1 cellular context compared by ENCODE assay signal in the genomic region with DNA sequence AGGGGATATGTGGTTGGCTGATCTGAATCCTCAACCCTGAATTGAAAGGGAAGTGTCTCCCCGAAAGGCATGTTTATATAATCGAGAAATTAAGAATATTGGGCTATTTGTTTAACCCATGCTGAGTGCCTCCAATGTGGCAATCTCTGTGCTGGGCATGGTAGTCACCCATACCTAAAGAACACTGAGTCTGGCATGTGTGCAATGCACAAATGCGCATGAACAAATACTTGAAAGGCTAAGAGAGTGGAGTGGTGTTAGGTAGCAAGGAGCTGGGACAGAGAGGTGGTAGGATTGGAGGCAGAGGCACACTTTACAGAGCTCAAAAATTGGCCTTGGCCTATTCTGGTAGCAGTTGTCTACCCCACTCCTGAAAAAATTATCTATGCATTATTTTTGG.
TF ChIP-seq lines count a peak whose summit lies in the region.

No MANE protein-coding gene starts in this region.

TF ChIP-seq in H1, 55 proteins besides CTCF, POLR2A, EP300 and RAD21:
- TF ChIP-seq, protein P1, sequence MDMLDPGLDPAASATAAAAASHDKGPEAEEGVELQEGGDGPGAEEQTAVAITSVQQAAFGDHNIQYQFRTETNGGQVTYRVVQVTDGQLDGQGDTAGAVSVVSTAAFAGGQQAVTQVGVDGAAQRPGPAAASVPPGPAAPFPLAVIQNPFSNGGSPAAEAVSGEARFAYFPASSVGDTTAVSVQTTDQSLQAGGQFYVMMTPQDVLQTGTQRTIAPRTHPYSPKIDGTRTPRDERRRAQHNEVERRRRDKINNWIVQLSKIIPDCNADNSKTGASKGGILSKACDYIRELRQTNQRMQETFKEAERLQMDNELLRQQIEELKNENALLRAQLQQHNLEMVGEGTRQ (IDR thresholded peaks at IDR 0.05; ENCODE audit: low read length), result no peak
- TF ChIP-seq BRCA1 (IDR thresholded peaks at IDR 0.05; ENCODE audit: low read depth, low read length), result no peak
- no peak for TF ChIP-seq PHF8 (conservative IDR thresholded peaks at IDR 0.05; ENCODE audit: low read depth, low read length)
- TF ChIP-seq KDM1A (IDR thresholded peaks at IDR 0.05; ENCODE audit: borderline replicate concordance, low read length), result no peak
- TF ChIP-seq EGR1 (IDR thresholded peaks at IDR 0.05; ENCODE audit: borderline replicate concordance, low read depth, low read length), result no peak
- TF ChIP-seq CHD7 (IDR thresholded peaks at IDR 0.05; ENCODE audit: insufficient replicate concordance, low read length), result no peak
- no peak for TF ChIP-seq CBX8 (IDR thresholded peaks at IDR 0.05; ENCODE audit: borderline replicate concordance, low read depth, low read length)
- no peak for TF ChIP-seq BCL11A (IDR thresholded peaks at IDR 0.05; ENCODE audit: low read depth in 2 of 2, low read length in 2 of 2)
- no peak for TF ChIP-seq HDAC2 (IDR thresholded peaks at IDR 0.05; ENCODE audit: borderline replicate concordance in 1 of 2, low read depth in 2 of 2, low read length in 2 of 2)
- no peak for TF ChIP-seq TEAD4 (IDR thresholded peaks at IDR 0.05; ENCODE audit: low read depth, low read length)
- TF ChIP-seq TAF7 (optimal IDR thresholded peaks at IDR 0.05; ENCODE audit: borderline replicate concordance, low read depth, low read length), result no peak
- TF ChIP-seq TCF12 (IDR thresholded peaks at IDR 0.05; ENCODE audit: low read depth, low read length), result no peak
- TF ChIP-seq SAP30 (IDR thresholded peaks at IDR 0.05; ENCODE audit: insufficient read depth, insufficient replicate concordance, low read length), result no peak
- TF ChIP-seq HDAC6 (IDR thresholded peaks at IDR 0.05; ENCODE audit: low read depth, low read length), result no peak
- no peak for TF ChIP-seq CEBPB (IDR thresholded peaks at IDR 0.05; ENCODE audit: low read depth, low read length)
